ENCODE assay signal across 17 cellular contexts in the genomic region with DNA sequence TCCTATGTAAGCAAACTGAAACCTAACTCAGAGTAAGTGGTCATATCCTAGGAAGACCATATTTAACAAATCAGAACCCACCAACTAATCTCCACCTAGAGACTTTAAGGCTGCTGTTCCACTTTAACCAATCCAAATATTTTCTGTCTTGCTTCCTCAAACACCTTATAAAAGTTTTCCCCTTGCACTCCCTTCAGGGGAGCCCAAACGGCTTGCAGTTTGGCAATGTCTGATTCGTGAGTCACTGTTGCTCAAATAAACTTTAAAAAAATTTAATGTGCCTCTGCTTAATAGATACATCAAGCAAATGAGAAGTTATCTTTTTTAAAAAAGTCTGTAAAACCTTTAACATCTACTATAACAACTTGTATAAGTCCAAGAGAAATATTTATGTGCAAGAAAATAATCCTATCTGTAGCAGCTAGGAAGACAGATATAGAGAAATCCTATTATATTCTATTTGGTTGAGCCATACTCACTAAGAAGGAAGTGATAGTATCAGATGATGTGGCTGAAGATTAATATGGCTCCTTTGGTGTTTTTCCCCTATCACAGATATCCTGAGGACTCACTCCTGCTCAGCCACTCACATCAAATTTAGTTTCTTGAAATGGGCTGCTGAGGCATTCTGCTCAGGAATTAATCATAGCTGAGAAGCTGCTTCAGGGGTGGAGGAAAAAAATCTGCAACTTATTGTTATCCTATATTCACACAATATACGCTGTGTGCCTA.
DNase-seq lines count a peak whose midpoint lies in the region; ATAC-seq, FAIRE-seq and TF ChIP-seq lines count a peak whose summit lies in the region.
"Had no signal": no experiment of that assay in that cellular context is flagged by ENCODE, and none has a peak within 500 bp of the region (broad histone marks: within the 10 kb centered on the region; RNA-seq: fewer than 3 reads in every experiment).

No MANE protein-coding gene starts in this region.

- TF ChIP-seq CTCF in RWPE2 (IDR thresholded peaks at IDR 0.05; ENCODE audit: poor library complexity, severe bottlenecking) = no peak
- TF ChIP-seq CTCF in osteoblast (IDR thresholded peaks at IDR 0.05; ENCODE audit: extremely low read depth, low read depth, low read length) = no peak

- FAIRE-seq in frontal cortex (lab: Jason Lieb, UNC) = no peak

- DNase-seq in EL = peak; percentile 56
- no peak for DNase-seq in RWPE2 (ENCODE audit: low spot score)
- no peak for DNase-seq in osteoblast (ENCODE audit: insufficient read length, low spot score, missing footprints)
- no peak for DNase-seq in frontal cortex (ENCODE audit: low spot score in 2 of 2)
- DNase-seq in NCI-H1092 treated with DMSO at 0.1 percent for 48 hours (lab: John Stamatoyannopoulos, UW) = no peak
- DNase-seq: CD4-positive, alpha-beta memory T cell; foreskin melanocyte; NCI-H1048; NCI-H526 treated with DMSO at 0.1 percent for 48 hours; nucleus accumbens; SJCRH30 had no signal

- H3K79me2 ChIP-seq in osteoblast (ENCODE audit: insufficient read depth, low read length) = no peaks in the 10 kb centered on the region

- H3K4me3 ChIP-seq in RWPE2 (ENCODE audit: severe bottlenecking) (no peak overlapping the region), osteoblast (ENCODE audit: insufficient read depth, low read length) (no peak overlapping the region)
- H3K4me3 ChIP-seq: cardiac muscle cell, SJCRH30 had no signal

- peak; percentile 83 for ATAC-seq in RWPE2 (ENCODE audit: low read depth)
- ATAC-seq in esophagus mucosa = peak; percentile 58
- no peak for ATAC-seq in HG03457 (IDR thresholded peaks at IDR 0.05; ENCODE audit: unreplicated experiment)
- ATAC-seq in GM18505 (IDR thresholded peaks at IDR 0.05; ENCODE audit: unreplicated experiment) = no peak
- ATAC-seq: activated T-helper 17 cell treated with anti-CD3 and anti-CD28 coated beads, Interleukin-2, amount 50 U/mL, for 72 hours had no signal

- peak overlapping the region; percentile 37 for H3K4me2 ChIP-seq in osteoblast (ENCODE audit: insufficient read depth, low read length)

- H4K20me1 ChIP-seq in osteoblast (ENCODE audit: insufficient read depth, low read length) = no peaks in the 10 kb centered on the region

- H3K27ac ChIP-seq in RWPE2 (ENCODE audit: poor library complexity, severe bottlenecking) = peak overlapping the region; percentile 61
- H3K27ac ChIP-seq in osteoblast (ENCODE audit: low read depth, low read length) = peak overlapping the region; percentile 16
- H3K27ac ChIP-seq: cardiac muscle cell, HL-60, SJCRH30 had no signal

- H3K4me1 ChIP-seq in RWPE2 (ENCODE audit: insufficient read depth, poor library complexity, severe bottlenecking) (peaks cover 37% of the 10 kb centered on the region), osteoblast (ENCODE audit: insufficient read depth, low read length) (peaks cover 23% of the 10 kb centered on the region)
- H3K4me1 ChIP-seq: SJCRH30 had no signal

- no peaks in the 10 kb centered on the region for H3K27me3 ChIP-seq in RWPE2 (ENCODE audit: insufficient read depth, poor library complexity, severe bottlenecking)
- H3K27me3 ChIP-seq in osteoblast (ENCODE audit: insufficient read depth, low read length) = no peaks in the 10 kb centered on the region
- H3K27me3 ChIP-seq: cardiac muscle cell, SJCRH30 had no signal

- TF ChIP-seq POLR2A in GM18505 (IDR thresholded peaks at IDR 0.05; ENCODE audit: borderline replicate concordance, extremely low read depth, insufficient read depth, insufficient read length) = no peak

- H3K36me3 ChIP-seq in RWPE2 (ENCODE audit: low read depth) (no peaks in the 10 kb centered on the region; the same call in 1 of the 2 replicates), osteoblast (ENCODE audit: insufficient read depth, low read length) (no peaks in the 10 kb centered on the region)
- H3K36me3 ChIP-seq: cardiac muscle cell, SJCRH30 had no signal

- no peak overlapping the region for H2AFZ ChIP-seq in osteoblast (ENCODE audit: low read length)

- H3K9me3 ChIP-seq in RWPE2 (ENCODE audit: severe bottlenecking) = no peaks in the 10 kb centered on the region
- H3K9me3 ChIP-seq in osteoblast (ENCODE audit: low read depth, low read length) = no peaks in the 10 kb centered on the region
- H3K9me3 ChIP-seq: SJCRH30 had no signal

Comparison
In these comparisons a context has a peak if more than half of its experiments do, and no peak if none do; other contexts are left out.
1. ATAC-seq: peak in RWPE2 (single experiment) and esophagus mucosa (single experiment); none in HG03457 (single experiment) and GM18505 (single experiment).